In the genomic region with DNA sequence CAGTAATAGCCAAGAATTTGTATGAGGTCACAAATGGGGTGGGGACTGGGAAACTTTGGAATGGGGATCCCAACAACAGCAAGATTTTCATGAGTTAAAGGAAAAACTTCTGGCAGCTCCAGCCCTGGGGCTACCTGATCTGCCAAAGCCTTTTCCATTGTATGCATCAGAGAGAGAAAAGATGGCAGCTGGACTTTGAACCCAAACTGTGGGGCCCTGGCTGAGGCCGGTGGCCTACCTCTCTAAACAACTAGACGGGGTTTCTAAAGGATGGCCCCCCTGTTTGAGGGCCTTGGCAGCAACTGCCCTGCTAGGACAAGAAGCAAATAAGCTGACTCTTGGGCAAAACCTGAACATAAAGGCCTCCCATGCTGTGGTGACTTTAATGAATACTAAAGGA, we compare ENCODE assay signal across 5 cellular contexts. TPM values are rescaled to one million over a fixed set of nuclear protein-coding genes. Genes with fewer than 3 reads are reported as not detected.
"Had no signal": no experiment of that assay in that cellular context is flagged by ENCODE, and none has a peak within 500 bp of the region (broad histone marks: within the 10 kb centered on the region; RNA-seq: fewer than 3 reads in every experiment).

No MANE protein-coding gene starts in this region.

RNA-seq across cellular contexts. Expression of gene DAPL1, which starts 52.4 kb away (rescaled TPM):
- total RNA-seq: HT-29, HT1080, IMR-90, K562 had no signal
- polyA plus RNA-seq: IgD-negative memory B cell, IMR-90, K562 had no signal
